In the genomic region with DNA sequence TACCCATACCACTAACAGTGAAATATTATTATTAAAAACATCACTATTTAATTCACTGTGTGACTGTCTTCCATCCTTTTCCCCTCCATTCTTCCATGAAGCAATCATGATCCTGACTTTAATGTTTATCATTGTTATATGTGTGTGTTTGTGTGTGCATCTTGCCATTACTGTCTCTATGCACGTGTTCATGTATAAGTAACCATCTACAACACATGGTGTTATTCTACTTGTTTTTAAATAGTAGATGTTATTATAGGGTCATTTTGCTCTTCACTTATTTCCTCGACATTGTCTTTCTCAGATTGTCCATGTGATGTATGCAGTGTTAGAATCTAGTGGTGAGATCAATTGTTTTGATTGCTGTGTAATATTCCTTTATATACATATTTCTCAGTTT, we compare ENCODE assay signal across 26 cellular contexts.
"Had no signal": no experiment of that assay in that cellular context is flagged by ENCODE, and none has a peak within 500 bp of the region (broad histone marks: within the 10 kb centered on the region; RNA-seq: fewer than 3 reads in every experiment).

No MANE protein-coding gene starts in this region.

- H3K27me3 ChIP-seq: stomach, suprapubic skin, testis, thyroid gland, tibial artery, tibial nerve, transverse colon, upper lobe of left lung, upper lobe of right lung, uterus, vagina had no signal

- H3K4me3 ChIP-seq: stomach, suprapubic skin, testis, thoracic aorta, thyroid gland, tibial artery, tibial nerve, transverse colon, upper lobe of left lung, upper lobe of right lung, uterus, vagina had no signal

- DNase-seq: stimulated activated CD4-positive, alpha-beta T cell treated with anti-CD3 and anti-CD28 coated beads, Interleukin-2, amount 100 ng/mL, for 48 hours; stimulated activated CD4-positive, alpha-beta T cell treated with anti-CD3 and anti-CD28 coated beads, Interleukin-4, amount 100 ng/mL, for 1 hour; stimulated activated CD4-positive, alpha-beta T cell treated with anti-CD3 and anti-CD28 coated beads, Interleukin-4, amount 100 ng/mL, for 24 hours; stimulated activated CD4-positive, alpha-beta T cell treated with anti-CD3 and anti-CD28 coated beads, Interleukin-4, amount 100 ng/mL, for 4 hours; stimulated activated CD8-positive, alpha-beta memory T cell treated with anti-CD3 and anti-CD28 coated beads, Interleukin-4, amount 100 ng/mL, for 48 hours; stimulated activated naive B cell treated with anti-CD40 and anti-IgM and Interleukin-4, amounts not matched to agents 10 μg/mL and 1 μg/mL and 100 μg/mL, for 72 hours; stimulated activated naive CD4-positive, alpha-beta T cell; stimulated activated naive CD4-positive, alpha-beta T cell treated with Interleukin-2 at 50 U/mL for 16 hours; stimulated activated naive CD8-positive, alpha-beta T cell treated with anti-CD3 and anti-CD28 coated beads, Interleukin-15, amount 100 ng/mL, for 72 hours; stimulated activated naive CD8-positive, alpha-beta T cell treated with anti-CD3 and anti-CD28 coated beads, Interleukin-15, Interleukin-2, amounts not matched to agents 100 U/mL and 50 U/mL, for 24 hours; stomach; testis; thyroid gland; tibial artery; transverse colon; trophoblast cell; upper lobe of right lung; uterus had no signal

- H3K36me3 ChIP-seq: stomach, suprapubic skin, thoracic aorta, thyroid gland, tibial artery, tibial nerve, transverse colon, upper lobe of left lung, upper lobe of right lung, uterus, vagina had no signal

- FAIRE-seq: urothelium cell line had no signal

- H3K27ac ChIP-seq: stomach, suprapubic skin, testis, thoracic aorta, thyroid gland, tibial artery, tibial nerve, transverse colon, upper lobe of left lung, upper lobe of right lung, uterus, vagina had no signal

- H3K4me1 ChIP-seq: stomach, suprapubic skin, testis, thyroid gland, tibial artery, tibial nerve, transverse colon, upper lobe of left lung, upper lobe of right lung, uterus had no signal

- H3K9me3 ChIP-seq: stomach, suprapubic skin, testis, thoracic aorta, thyroid gland, tibial artery, tibial nerve, transverse colon, upper lobe of left lung, upper lobe of right lung, uterus, vagina had no signal

- ATAC-seq: stimulated activated effector memory CD8-positive, alpha-beta T cell treated with anti-CD3 and anti-CD28 coated beads, Interleukin-12 subunit alpha, Interleukin-12 subunit beta, amount 100 ng/mL, for 72 hours; stimulated activated memory B cell treated with anti-CD40 and anti-IgM and Interleukin-4, amounts not matched to agents 10 μg/mL and 1 μg/mL and 100 μg/mL, for 72 hours; stimulated activated naive B cell treated with anti-CD40 and anti-IgM and Interleukin-4, amounts not matched to agents 10 μg/mL and 1 μg/mL and 100 μg/mL, for 72 hours; stimulated activated naive CD8-positive, alpha-beta T cell treated with anti-CD3 and anti-CD28 coated beads, Interleukin-15, amount 100 ng/mL, for 72 hours; stimulated activated naive CD8-positive, alpha-beta T cell treated with anti-CD3 and anti-CD28 coated beads, Interleukin-15, Interleukin-2, amounts not matched to agents 100 U/mL and 50 U/mL, for 24 hours; upper lobe of right lung had no signal
